ENCODE assay signal across 8 cellular contexts in the genomic region with DNA sequence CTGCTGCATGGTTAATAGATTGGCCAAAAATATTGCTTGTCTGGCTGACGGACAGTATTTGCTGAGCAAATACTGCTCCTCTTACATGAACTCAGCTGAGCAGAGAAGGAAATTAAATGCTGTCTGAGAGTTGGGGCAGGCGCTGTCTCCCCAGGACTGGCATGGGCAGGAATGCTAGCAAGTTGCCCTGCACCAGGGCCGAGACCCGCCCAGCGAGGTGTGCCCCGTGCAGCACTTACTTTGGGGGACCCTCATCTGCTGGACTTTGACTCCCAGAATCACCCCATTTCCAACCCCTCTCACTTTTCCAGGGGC. TPM values are rescaled to one million over a fixed set of nuclear protein-coding genes. Genes with fewer than 3 reads are reported as not detected.
DNase-seq lines count a peak whose midpoint lies in the region; ATAC-seq and TF ChIP-seq lines count a peak whose summit lies in the region.

No MANE protein-coding gene starts in this region.

- H3K27ac Mint-ChIP-seq in activated CD4-positive, alpha-beta T cell treated with anti-CD3 and anti-CD28 coated beads for 36 hours: peak overlapping the region; percentile 80
- peak overlapping the region; percentile 75 for H3K27ac Mint-ChIP-seq in activated naive CD8-positive, alpha-beta T cell

- H3K36me3 ChIP-seq in kidney epithelial cell (ENCODE audit: control insufficient read depth, insufficient read depth, low read length) (no peaks in the 10 kb centered on the region), suprapubic skin (no peaks in the 10 kb centered on the region)

- H3K27me3 Mint-ChIP-seq in activated CD4-positive, alpha-beta T cell treated with anti-CD3 and anti-CD28 coated beads for 36 hours: no peaks in the 10 kb centered on the region
- H3K27me3 Mint-ChIP-seq in activated naive CD8-positive, alpha-beta T cell: no peaks in the 10 kb centered on the region

- WGBS in suprapubic skin: 14% methylated on average over 5 of the region's 6 CpGs

- no peak overlapping the region for H3K27ac ChIP-seq in suprapubic skin

- ATAC-seq in activated CD4-positive, alpha-beta T cell treated with anti-CD3 and anti-CD28 coated beads for 36 hours: no peak
- ATAC-seq in GM21390 (IDR thresholded peaks at IDR 0.05; ENCODE audit: unreplicated experiment) (no peak), HG02870 (IDR thresholded peaks at IDR 0.05; ENCODE audit: unreplicated experiment) (no peak)

- intact Hi-C loops in activated CD4-positive, alpha-beta T cell treated with anti-CD3 and anti-CD28 coated beads for 36 hours (cut with DNase I, micrococcal nuclease): loop anchor here in 1 of 2 experiments (2.0 to 5.0 kb wide), 4 partner anchors 105 to 349 kb away; partner anchors contain the start of genes ANKLE2, DDX51, NOC4L and POLE

- TF ChIP-seq POLR2A in suprapubic skin (IDR thresholded peaks at IDR 0.05): no peak

- TF ChIP-seq CTCF in kidney epithelial cell (IDR thresholded peaks at IDR 0.05; ENCODE audit: insufficient read depth, low read length, poor library complexity, severe bottlenecking) (no peak), suprapubic skin (IDR thresholded peaks at IDR 0.05) (no peak)

- POLR2A ChIA-PET in activated CD4-positive, alpha-beta T cell treated with anti-CD3 and anti-CD28 coated beads for 36 hours (lab: Charles Lee): no interaction called here

- H3K27me3 ChIP-seq in kidney epithelial cell (ENCODE audit: control insufficient read depth, insufficient read depth, low read length) (peaks cover 9% of the 10 kb centered on the region), suprapubic skin (no peaks in the 10 kb centered on the region)

- DNase-seq in activated CD4-positive, alpha-beta T cell treated with anti-CD3 and anti-CD28 coated beads for 36 hours: no peak
- no peak for DNase-seq in activated CD4-positive, alpha-beta T cell treated with anti-CD3 and anti-CD28 coated beads for 4 hours
- DNase-seq in kidney epithelial cell (ENCODE audit: low read depth): no peak
- DNase-seq in suprapubic skin (ENCODE audit: low spot score in 2 of 2): no peak
- DNase-seq in NCI-H774 (lab: John Stamatoyannopoulos, UW): no peak

- H3K4me1 Mint-ChIP-seq in activated CD4-positive, alpha-beta T cell treated with anti-CD3 and anti-CD28 coated beads for 36 hours: peaks cover 69% of the 10 kb centered on the region
- H3K4me1 Mint-ChIP-seq in activated naive CD8-positive, alpha-beta T cell (ENCODE audit: low read depth): peaks cover 61% of the 10 kb centered on the region

- peaks cover 68% of the 10 kb centered on the region for H3K4me1 ChIP-seq in suprapubic skin

- H3K4me3 ChIP-seq in kidney epithelial cell (ENCODE audit: low read depth, low read length): peak overlapping the region; percentile 47
- H3K4me3 ChIP-seq in suprapubic skin: peak overlapping the region; percentile 63

- peak overlapping the region; percentile 85 for H3K4me3 Mint-ChIP-seq in activated CD4-positive, alpha-beta T cell treated with anti-CD3 and anti-CD28 coated beads for 36 hours
- peak overlapping the region; percentile 90 for H3K4me3 Mint-ChIP-seq in activated naive CD8-positive, alpha-beta T cell

- CTCF ChIA-PET in activated CD4-positive, alpha-beta T cell treated with anti-CD3 and anti-CD28 coated beads for 36 hours (lab: Charles Lee): interaction anchor here (0.9 to 1.0 kb wide), 2 partner anchors 31 to 77 kb away, joined by 3 read pairs; no protein-coding TSS in a partner anchor

- no peaks in the 10 kb centered on the region for H3K9me3 Mint-ChIP-seq in activated CD4-positive, alpha-beta T cell treated with anti-CD3 and anti-CD28 coated beads for 36 hours (ENCODE audit: low read depth)
- H3K9me3 Mint-ChIP-seq in activated naive CD8-positive, alpha-beta T cell (ENCODE audit: low read depth): no peaks in the 10 kb centered on the region

- TF ChIP-seq EP300 in suprapubic skin (IDR thresholded peaks at IDR 0.05): no peak

- peaks cover 2% of the 10 kb centered on the region for H3K36me3 Mint-ChIP-seq in activated CD4-positive, alpha-beta T cell treated with anti-CD3 and anti-CD28 coated beads for 36 hours (ENCODE audit: low read depth)
- peaks cover 2% of the 10 kb centered on the region for H3K36me3 Mint-ChIP-seq in activated naive CD8-positive, alpha-beta T cell

- H3K9me3 ChIP-seq in suprapubic skin: no peaks in the 10 kb centered on the region

RNA-seq across cellular contexts. Expression of gene FBRSL1, which starts 1.4 kb away (rescaled TPM):
- total RNA-seq in activated CD4-positive, alpha-beta T cell treated with anti-CD3 and anti-CD28 coated beads for 36 hours: 10 to 100 TPM; 35.7 to 55.1 TPM
- 22.9 and 40.0 TPM in 2 replicates for total RNA-seq in kidney epithelial cell
- total RNA-seq in suprapubic skin: 10 to 100 TPM; 26.0 to 33.7 (median 27.2) TPM
